In the genomic region with DNA sequence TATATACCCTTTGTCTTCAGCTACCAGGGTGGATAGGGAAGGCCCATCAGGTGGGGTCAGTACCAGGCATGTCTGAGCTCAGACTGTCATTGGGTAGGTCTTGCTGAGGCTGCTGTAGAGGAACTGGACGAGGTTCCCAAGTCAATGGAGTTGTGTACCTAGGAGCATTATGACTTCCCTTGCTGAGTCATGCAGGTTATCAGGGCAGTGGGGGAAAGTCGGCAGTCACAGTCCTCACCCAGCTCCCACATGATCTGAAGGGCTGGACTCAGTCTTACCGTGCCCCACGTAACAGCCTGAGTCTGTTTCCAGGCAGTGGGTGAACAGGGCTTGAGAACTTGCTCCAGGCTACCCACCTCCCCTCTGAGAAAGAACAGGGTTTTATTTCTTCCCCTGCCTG, we compare ENCODE assay signal across 1 cellular context.
TF ChIP-seq lines count a peak whose summit lies in the region.

No MANE protein-coding gene starts in this region.

TF ChIP-seq in H1, 55 proteins besides CTCF, POLR2A, EP300 and RAD21:
- TF ChIP-seq MAFK (IDR thresholded peaks at IDR 0.05; ENCODE audit: low read depth, low read length) (no peak), KDM5A (IDR thresholded peaks at IDR 0.05; ENCODE audit: low read length) (no peak), SUZ12 (IDR thresholded peaks at IDR 0.05; ENCODE audit: low read length) (no peak), RXRA (IDR thresholded peaks at IDR 0.05; ENCODE audit: insufficient read depth, low read depth, low read length) (no peak), ASH2L (IDR thresholded peaks at IDR 0.05; ENCODE audit: low read length) (no peak), POU5F1 (IDR thresholded peaks at IDR 0.05; ENCODE audit: low read depth, low read length) (no peak), BCL11A (IDR thresholded peaks at IDR 0.05; ENCODE audit: low read depth in 2 of 2, low read length in 2 of 2) (no peak), JUND (IDR thresholded peaks at IDR 0.05; ENCODE audit: low read length) (no peak), BACH1 (IDR thresholded peaks at IDR 0.05; ENCODE audit: low read length) (no peak), CBX8 (IDR thresholded peaks at IDR 0.05; ENCODE audit: borderline replicate concordance, low read depth, low read length) (no peak), PHF8 (conservative IDR thresholded peaks at IDR 0.05; ENCODE audit: low read depth, low read length) (no peak), ZNF274 (IDR thresholded peaks at IDR 0.05; ENCODE audit: borderline replicate concordance, extremely low read depth, low read length) (no peak), SAP30 (IDR thresholded peaks at IDR 0.05; ENCODE audit: insufficient read depth, insufficient replicate concordance, low read length) (no peak), SIX5 (IDR thresholded peaks at IDR 0.05; ENCODE audit: low read depth, low read length) (no peak)
- TF ChIP-seq, protein P1, sequence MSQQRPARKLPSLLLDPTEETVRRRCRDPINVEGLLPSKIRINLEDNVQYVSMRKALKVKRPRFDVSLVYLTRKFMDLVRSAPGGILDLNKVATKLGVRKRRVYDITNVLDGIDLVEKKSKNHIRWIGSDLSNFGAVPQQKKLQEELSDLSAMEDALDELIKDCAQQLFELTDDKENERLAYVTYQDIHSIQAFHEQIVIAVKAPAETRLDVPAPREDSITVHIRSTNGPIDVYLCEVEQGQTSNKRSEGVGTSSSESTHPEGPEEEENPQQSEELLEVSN (IDR thresholded peaks at IDR 0.05), result no peak
